ENCODE assay signal across 1 cellular context in the genomic region with DNA sequence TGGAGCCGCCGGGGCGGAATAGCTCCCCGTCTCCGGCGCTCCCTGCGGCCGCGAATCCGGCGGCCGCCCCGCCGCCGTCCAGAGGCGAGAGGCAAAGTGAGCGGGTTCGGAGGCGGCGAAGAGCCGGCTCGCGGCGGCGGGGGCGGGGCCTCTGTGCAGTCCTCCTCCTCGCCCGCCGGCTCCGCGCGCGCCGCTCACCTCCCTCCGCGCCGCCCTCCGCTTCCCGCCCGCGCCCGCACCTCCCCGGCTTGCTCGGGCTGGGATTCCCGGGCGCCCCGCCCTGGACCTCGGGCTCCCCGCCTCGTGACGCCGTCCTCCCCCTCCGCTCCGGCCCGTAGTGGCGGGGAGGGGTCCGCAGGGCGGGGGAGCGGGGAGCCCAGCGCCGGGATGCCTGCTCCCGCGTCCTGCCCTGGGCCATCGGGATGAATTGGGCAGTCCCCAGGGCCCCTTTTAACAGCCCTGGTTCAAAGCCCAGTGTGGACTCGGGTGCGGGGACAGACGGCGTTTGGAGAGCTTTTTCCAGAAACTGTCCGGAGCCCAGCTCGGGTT.
A peak's percentile ranks its signal among the peaks of the same experiment; 100 is the strongest.
TF ChIP-seq lines count a peak whose summit lies in the region.

A gene with protein sequence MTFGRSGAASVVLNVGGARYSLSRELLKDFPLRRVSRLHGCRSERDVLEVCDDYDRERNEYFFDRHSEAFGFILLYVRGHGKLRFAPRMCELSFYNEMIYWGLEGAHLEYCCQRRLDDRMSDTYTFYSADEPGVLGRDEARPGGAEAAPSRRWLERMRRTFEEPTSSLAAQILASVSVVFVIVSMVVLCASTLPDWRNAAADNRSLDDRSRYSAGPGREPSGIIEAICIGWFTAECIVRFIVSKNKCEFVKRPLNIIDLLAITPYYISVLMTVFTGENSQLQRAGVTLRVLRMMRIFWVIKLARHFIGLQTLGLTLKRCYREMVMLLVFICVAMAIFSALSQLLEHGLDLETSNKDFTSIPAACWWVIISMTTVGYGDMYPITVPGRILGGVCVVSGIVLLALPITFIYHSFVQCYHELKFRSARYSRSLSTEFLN (minus strand): TSS at position 98 of the 549 bp plus-strand sequence. CDS start 481 bp downstream, outside the sequence.

TF ChIP-seq in HEK293, 187 proteins besides CTCF, POLR2A, EP300 and RAD21 (continued from another document):
- peak; percentile 11; the same call in 1 of the 2 replicates for TF ChIP-seq INSM2 (tag by site-specific recombination; IDR thresholded peaks at IDR 0.05)
- TF ChIP-seq ZBTB20 (tag by site-specific recombination; IDR thresholded peaks at IDR 0.05): peak; percentile 70
- no peak for TF ChIP-seq ZNF391 (tag by site-specific recombination; IDR thresholded peaks at IDR 0.05; ENCODE audit: borderline replicate concordance, low read depth)
